ENCODE assay signal across 13 cellular contexts in the genomic region with DNA sequence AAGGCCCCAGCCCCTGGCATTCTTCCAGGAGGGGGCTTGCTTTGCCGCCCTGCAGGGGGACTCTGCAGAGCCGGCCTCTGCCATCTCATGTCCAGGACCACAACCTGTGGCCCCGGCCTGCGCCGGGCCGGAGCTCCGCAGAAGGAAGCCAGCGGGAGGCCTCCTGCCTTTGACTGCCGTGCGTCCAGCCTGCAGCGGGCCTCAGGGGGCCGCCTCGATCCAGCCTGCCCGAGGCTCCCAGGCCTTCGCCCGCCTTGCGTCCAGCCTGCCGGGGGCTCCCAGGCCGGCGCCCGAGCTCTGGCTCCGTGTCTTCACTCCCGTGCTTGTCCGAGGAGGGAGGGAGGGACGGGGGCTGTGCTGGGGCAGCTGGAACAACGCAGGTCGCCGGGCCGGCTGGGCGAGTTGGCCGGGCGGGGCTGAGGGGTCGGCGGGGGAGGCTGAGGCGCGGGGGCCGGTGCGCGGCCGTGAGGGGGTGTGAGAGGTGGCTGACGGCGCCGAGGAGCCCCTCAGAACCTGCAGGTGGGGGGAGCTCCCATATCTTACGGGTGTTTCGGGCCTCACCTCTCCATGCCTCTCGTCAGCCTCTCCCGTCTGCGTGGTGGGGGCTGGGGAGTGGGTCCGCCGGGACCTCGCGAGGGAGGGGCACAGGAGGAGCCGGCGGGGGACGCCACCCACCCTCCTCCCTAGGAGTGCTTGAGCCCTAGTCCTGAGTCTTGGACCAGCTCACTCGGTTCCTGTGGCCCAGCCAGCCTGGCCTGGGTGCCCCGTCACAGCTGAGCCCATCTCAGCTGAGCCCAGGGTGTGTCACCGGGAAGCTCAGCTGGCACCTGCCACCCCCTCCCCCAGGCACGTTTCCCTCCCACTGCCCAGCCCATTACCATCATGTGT. TPM values are rescaled to one million over a fixed set of nuclear protein-coding genes. Genes with fewer than 3 reads are reported as not detected.
A peak's percentile ranks its signal among the peaks of the same experiment; 100 is the strongest.
DNase-seq lines count a peak whose midpoint lies in the region; ATAC-seq and TF ChIP-seq lines count a peak whose summit lies in the region.
"Had no signal": no experiment of that assay in that cellular context is flagged by ENCODE, and none has a peak within 500 bp of the region (broad histone marks: within the 10 kb centered on the region; RNA-seq: fewer than 3 reads in every experiment).

No MANE protein-coding gene starts in this region.

- no peaks in the 10 kb centered on the region for H3K27me3 ChIP-seq in uterus

- TF ChIP-seq POLR2A in uterus (IDR thresholded peaks at IDR 0.05): no peak

- ATAC-seq in activated naive CD8-positive, alpha-beta T cell treated with anti-CD3 and anti-CD28 coated beads, Interleukin-2, amount 50 U/mL, for 24 hours: no peak
- ATAC-seq in esophagus mucosa (peak; percentile 23), HG03095 (IDR thresholded peaks at IDR 0.05; ENCODE audit: unreplicated experiment) (no peak)

- CTCF ChIA-PET in activated naive CD4-positive, alpha-beta T cell treated with anti-CD3 and anti-CD28 coated beads for 36 hours (lab: Charles Lee): no interaction called here

- peak overlapping the region; percentile 40 to 54 for H3K27ac ChIP-seq in uterus
- H3K27ac ChIP-seq: HL-60 had no signal

- H3K27me3 Mint-ChIP-seq in activated naive CD8-positive, alpha-beta T cell treated with anti-CD3 and anti-CD28 coated beads for 36 hours: peaks cover 46% of the 10 kb centered on the region
- H3K27me3 Mint-ChIP-seq in activated naive CD8-positive, alpha-beta T cell treated with anti-CD3 and anti-CD28 coated beads, Interleukin-2, amount 50 U/mL, for 24 hours: peaks cover 36% of the 10 kb centered on the region
- peaks cover 17% of the 10 kb centered on the region for H3K27me3 Mint-ChIP-seq in mesothelial cell of epicardium (ENCODE audit: low read depth)
- peaks cover 27% of the 10 kb centered on the region for H3K27me3 Mint-ChIP-seq in activated naive CD4-positive, alpha-beta T cell treated with anti-CD3 and anti-CD28 coated beads for 36 hours (ENCODE audit: low read depth)

- H3K4me3 ChIP-seq in uterus: peak overlapping the region in 1 of 2 donors; percentile 11
- H3K4me3 ChIP-seq: A549 had no signal

- peak; percentile 0 for DNase-seq in activated naive CD8-positive, alpha-beta T cell treated with anti-CD3 and anti-CD28 coated beads for 36 hours
- no peak for DNase-seq in activated naive CD8-positive, alpha-beta T cell treated with anti-CD3 and anti-CD28 coated beads, Interleukin-2, amount 50 U/mL, for 24 hours
- DNase-seq in mesothelial cell of epicardium (ENCODE audit: low spot score in 2 of 2, unreplicated experiment in 2 of 2): no peak
- no peak for DNase-seq in uterus
- no peak for DNase-seq in NCI-H1048 (lab: John Stamatoyannopoulos, UW)
- DNase-seq in activated naive CD4-positive, alpha-beta T cell treated with anti-CD3 and anti-CD28 coated beads for 36 hours: no peak
- DNase-seq: activated CD4-positive, alpha-beta T cell treated with anti-CD3 and anti-CD28 coated beads, Interleukin-2, amount 50 U/mL, for 1 hour; naive B cell had no signal

- intact Hi-C loops in uterus (cut with DNase I; ENCODE audit: low total_unique reads): no loop called here
- intact Hi-C loops in activated naive CD4-positive, alpha-beta T cell treated with anti-CD3 and anti-CD28 coated beads for 36 hours (cut with micrococcal nuclease): no loop called here

- H3K4me1 ChIP-seq in uterus: peaks cover 0 to 31% of the 10 kb centered on the region in 2 donors

- peaks cover 9% of the 10 kb centered on the region for H3K4me1 Mint-ChIP-seq in activated naive CD8-positive, alpha-beta T cell treated with anti-CD3 and anti-CD28 coated beads for 36 hours
- H3K4me1 Mint-ChIP-seq in activated naive CD8-positive, alpha-beta T cell treated with anti-CD3 and anti-CD28 coated beads, Interleukin-2, amount 50 U/mL, for 24 hours: peaks cover 6% of the 10 kb centered on the region
- H3K4me1 Mint-ChIP-seq in mesothelial cell of epicardium: peaks cover 44% of the 10 kb centered on the region
- peaks cover 10% of the 10 kb centered on the region for H3K4me1 Mint-ChIP-seq in activated naive CD4-positive, alpha-beta T cell treated with anti-CD3 and anti-CD28 coated beads for 36 hours (ENCODE audit: low read depth)

- no peaks in the 10 kb centered on the region for H3K9me3 ChIP-seq in uterus
- H3K9me3 ChIP-seq: A549 had no signal

- H3K36me3 Mint-ChIP-seq in activated naive CD8-positive, alpha-beta T cell treated with anti-CD3 and anti-CD28 coated beads for 36 hours: no peaks in the 10 kb centered on the region
- H3K36me3 Mint-ChIP-seq in activated naive CD8-positive, alpha-beta T cell treated with anti-CD3 and anti-CD28 coated beads, Interleukin-2, amount 50 U/mL, for 24 hours (ENCODE audit: low read depth): no peaks in the 10 kb centered on the region
- no peaks in the 10 kb centered on the region for H3K36me3 Mint-ChIP-seq in mesothelial cell of epicardium
- no peaks in the 10 kb centered on the region for H3K36me3 Mint-ChIP-seq in activated naive CD4-positive, alpha-beta T cell treated with anti-CD3 and anti-CD28 coated beads for 36 hours (ENCODE audit: low read depth)
- H3K36me3 Mint-ChIP-seq: naive B cell had no signal

- no peak overlapping the region for H3K27ac Mint-ChIP-seq in activated naive CD8-positive, alpha-beta T cell treated with anti-CD3 and anti-CD28 coated beads for 36 hours
- H3K27ac Mint-ChIP-seq in activated naive CD8-positive, alpha-beta T cell treated with anti-CD3 and anti-CD28 coated beads, Interleukin-2, amount 50 U/mL, for 24 hours: no peak overlapping the region
- H3K27ac Mint-ChIP-seq in mesothelial cell of epicardium: peak overlapping the region; percentile 25
- no peak overlapping the region for H3K27ac Mint-ChIP-seq in activated naive CD4-positive, alpha-beta T cell treated with anti-CD3 and anti-CD28 coated beads for 36 hours
- H3K27ac Mint-ChIP-seq: activated T-helper 2 cell treated with anti-CD3 and anti-CD28 coated beads, Interferon-gamma antibody, Interleukin-2, Interleukin-4, amounts not matched to agents 10 μg/mL and 5 μg/mL and 100 μg/mL, durations not matched to agents 14 hours and 24 hours and 36 hours; naive B cell had no signal

- H3K36me3 ChIP-seq in uterus: no peaks in the 10 kb centered on the region

- TF ChIP-seq CTCF in mesothelial cell of epicardium (IDR thresholded peaks at IDR 0.05; ENCODE audit: unreplicated experiment) (no peak), uterus (IDR thresholded peaks at IDR 0.05) (no peak)

- H3K4me3 Mint-ChIP-seq in activated naive CD8-positive, alpha-beta T cell treated with anti-CD3 and anti-CD28 coated beads for 36 hours: no peak overlapping the region
- no peak overlapping the region for H3K4me3 Mint-ChIP-seq in activated naive CD8-positive, alpha-beta T cell treated with anti-CD3 and anti-CD28 coated beads, Interleukin-2, amount 50 U/mL, for 24 hours
- H3K4me3 Mint-ChIP-seq in mesothelial cell of epicardium: peak overlapping the region; percentile 64
- H3K4me3 Mint-ChIP-seq in activated naive CD4-positive, alpha-beta T cell treated with anti-CD3 and anti-CD28 coated beads for 36 hours: no peak overlapping the region

- H3K9me3 Mint-ChIP-seq in activated naive CD8-positive, alpha-beta T cell treated with anti-CD3 and anti-CD28 coated beads for 36 hours: no peaks in the 10 kb centered on the region
- no peaks in the 10 kb centered on the region for H3K9me3 Mint-ChIP-seq in activated naive CD8-positive, alpha-beta T cell treated with anti-CD3 and anti-CD28 coated beads, Interleukin-2, amount 50 U/mL, for 24 hours
- H3K9me3 Mint-ChIP-seq in mesothelial cell of epicardium: no peaks in the 10 kb centered on the region
- H3K9me3 Mint-ChIP-seq in activated naive CD4-positive, alpha-beta T cell treated with anti-CD3 and anti-CD28 coated beads for 36 hours: no peaks in the 10 kb centered on the region
- H3K9me3 Mint-ChIP-seq: activated T-helper 2 cell treated with anti-CD3 and anti-CD28 coated beads, Interferon-gamma antibody, Interleukin-2, Interleukin-4, amounts not matched to agents 10 μg/mL and 5 μg/mL and 100 μg/mL, durations not matched to agents 14 hours and 24 hours and 36 hours; naive B cell had no signal

RNA-seq across cellular contexts. Expression of a gene that starts 20.5 kb away (rescaled TPM):
- total RNA-seq in activated naive CD8-positive, alpha-beta T cell treated with anti-CD3 and anti-CD28 coated beads for 36 hours: 1 to 10 TPM in 1 of 2 experiments, under 1 TPM in 1; 0.64 to 1.3 TPM
- total RNA-seq in esophagus mucosa (101 TPM), mesothelial cell of epicardium (86.1 to 89.7 TPM (median 88.0 TPM) in 3 replicates), uterus (10 to 100 TPM in 3 of 4 donors, under 1 TPM in 1; 0.88 to 62.2 (median 43.4) TPM)
- total RNA-seq in activated naive CD4-positive, alpha-beta T cell treated with anti-CD3 and anti-CD28 coated beads for 36 hours: 1 to 10 TPM; 1.2 to 1.5 TPM
